In genomic region chr13:22080832-22081231, GRCh38 we compare ENCODE assay signal across 1 cellular context.
TF ChIP-seq lines count a peak whose summit lies in the region.

No MANE protein-coding gene starts in this region.

TF ChIP-seq in GM23338, 12 proteins besides CTCF, POLR2A, EP300 and RAD21 (continued from another document):
- 0 out of 2 replicates have a peak, but pooled peaks have one; percentile 24 for TF ChIP-seq POLR2AphosphoS5 (IDR thresholded peaks at IDR 0.05; ENCODE audit: low read depth)
- no peak for TF ChIP-seq REST (IDR thresholded peaks at IDR 0.05; ENCODE audit: unreplicated experiment)
